In the genomic region with DNA sequence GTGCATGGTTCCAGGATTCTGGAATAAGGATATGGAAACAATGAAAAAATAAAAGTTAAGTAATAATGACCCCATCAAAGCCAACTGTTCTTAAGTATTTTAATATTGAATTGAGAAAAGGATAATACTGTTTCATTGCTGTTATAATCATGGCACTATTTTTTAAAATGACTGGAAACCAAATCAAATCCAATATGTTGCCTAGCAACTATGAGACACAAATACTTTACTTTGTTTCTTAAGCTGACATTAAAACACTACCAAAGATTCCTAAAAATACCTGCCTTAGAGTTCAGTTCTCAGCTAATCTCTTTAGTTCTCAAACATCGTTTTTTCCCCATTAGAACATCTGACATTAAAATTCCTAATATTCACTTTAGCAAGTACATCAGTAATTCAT, we compare ENCODE assay signal across 2 cellular contexts.
TF ChIP-seq lines count a peak whose summit lies in the region.

No MANE protein-coding gene starts in this region.

TF ChIP-seq in GM23338, 12 proteins besides CTCF, POLR2A, EP300 and RAD21 (continues in another document):
- TF ChIP-seq NANOG (IDR thresholded peaks at IDR 0.05; ENCODE audit: borderline replicate concordance) = no peak
- no peak for TF ChIP-seq EZH2phosphoT487 (IDR thresholded peaks at IDR 0.05; ENCODE audit: unreplicated experiment)
- TF ChIP-seq EZH2 (IDR thresholded peaks at IDR 0.05; ENCODE audit: low read depth, unreplicated experiment) = no peak
- no peak for TF ChIP-seq CREB1 (CRISPR knock-in tag; IDR thresholded peaks at IDR 0.05; ENCODE audit: low read depth)
- TF ChIP-seq JUNB (IDR thresholded peaks at IDR 0.05; ENCODE audit: unreplicated experiment) = no peak
- no peak for TF ChIP-seq ZNF331 (CRISPR knock-in tag; IDR thresholded peaks at IDR 0.05; ENCODE audit: low read depth)
- TF ChIP-seq REST (IDR thresholded peaks at IDR 0.05; ENCODE audit: unreplicated experiment) = no peak
- no peak for TF ChIP-seq ZNF462 (CRISPR knock-in tag; IDR thresholded peaks at IDR 0.05)
- TF ChIP-seq ZNF114 (CRISPR knock-in tag; IDR thresholded peaks at IDR 0.05) = no peak
- no peak for TF ChIP-seq STAT1 (IDR thresholded peaks at IDR 0.05; ENCODE audit: unreplicated experiment)
- no peak for TF ChIP-seq POLR2AphosphoS5 (IDR thresholded peaks at IDR 0.05; ENCODE audit: low read depth)

TF ChIP-seq in K562, 482 proteins besides CTCF, POLR2A, EP300 and RAD21:
- no peak for TF ChIP-seq CBFA2T2 (conservative IDR thresholded peaks at IDR 0.05)
- TF ChIP-seq HDAC6 (IDR thresholded peaks at IDR 0.05; ENCODE audit: low read depth, low read length) = no peak
- TF ChIP-seq, protein P1, sequence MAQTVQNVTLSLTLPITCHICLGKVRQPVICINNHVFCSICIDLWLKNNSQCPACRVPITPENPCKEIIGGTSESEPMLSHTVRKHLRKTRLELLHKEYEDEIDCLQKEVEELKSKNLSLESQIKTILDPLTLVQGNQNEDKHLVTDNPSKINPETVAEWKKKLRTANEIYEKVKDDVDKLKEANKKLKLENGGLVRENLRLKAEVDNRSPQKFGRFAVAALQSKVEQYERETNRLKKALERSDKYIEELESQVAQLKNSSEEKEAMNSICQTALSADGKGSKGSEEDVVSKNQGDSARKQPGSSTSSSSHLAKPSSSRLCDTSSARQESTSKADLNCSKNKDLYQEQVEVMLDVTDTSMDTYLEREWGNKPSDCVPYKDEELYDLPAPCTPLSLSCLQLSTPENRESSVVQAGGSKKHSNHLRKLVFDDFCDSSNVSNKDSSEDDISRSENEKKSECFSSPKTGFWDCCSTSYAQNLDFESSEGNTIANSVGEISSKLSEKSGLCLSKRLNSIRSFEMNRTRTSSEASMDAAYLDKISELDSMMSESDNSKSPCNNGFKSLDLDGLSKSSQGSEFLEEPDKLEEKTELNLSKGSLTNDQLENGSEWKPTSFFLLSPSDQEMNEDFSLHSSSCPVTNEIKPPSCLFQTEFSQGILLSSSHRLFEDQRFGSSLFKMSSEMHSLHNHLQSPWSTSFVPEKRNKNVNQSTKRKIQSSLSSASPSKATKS (CRISPR knock-in tag; IDR thresholded peaks at IDR 0.05) = no peak
- no peak for TF ChIP-seq SP1 (CRISPR knock-in tag; IDR thresholded peaks at IDR 0.05)
- peak; percentile 59 for TF ChIP-seq RFX1 (IDR thresholded peaks at IDR 0.05)
- TF ChIP-seq EHMT2 (IDR thresholded peaks at IDR 0.05) = no peak
